Comparison of ENCODE assay signal across 20 cellular contexts in genomic region chr10:4307784-4308364, GRCh38.
"Had no signal": no experiment of that assay in that cellular context is flagged by ENCODE, and none has a peak within 500 bp of the region (broad histone marks: within the 10 kb centered on the region; RNA-seq: fewer than 3 reads in every experiment).

No MANE protein-coding gene starts in this region.

- H3K9me3 ChIP-seq: gastrocnemius medialis, lower lobe of right lung, stomach, upper lobe of left lung had no signal

- DNase-seq: activated CD8-positive, alpha-beta memory T cell treated with anti-CD3 and anti-CD28 coated beads for 24 hours; activated CD8-positive, alpha-beta memory T cell treated with anti-CD3 and anti-CD28 coated beads, Interleukin-2, amount 50 U/mL, for 4 hours; activated effector memory CD4-positive, alpha-beta T cell treated with Interleukin-2 at 50 U/mL for 16 hours; activated naive CD4-positive, alpha-beta T cell treated with anti-CD3 and anti-CD28 coated beads for 36 hours; activated naive CD8-positive, alpha-beta T cell treated with anti-CD3 and anti-CD28 coated beads, Interleukin-2, amount 10 ng/mL, durations not matched to agents 7 days and 5 days; activated T-cell treated with anti-CD3 and anti-CD28 coated beads, Interleukin-2, amount 50 U/mL, for 48 hours; amygdala; erythroblast; gastrocnemius medialis; head of caudate nucleus; lower lobe of right lung; naive thymus-derived CD4-positive, alpha-beta T cell; occipital lobe; stimulated activated CD4-positive, alpha-beta T cell treated with anti-CD3 and anti-CD28 coated beads, Interleukin-12 subunit alpha, Interleukin-12 subunit beta, amount 100 ng/mL, for 4 hours; stimulated activated CD4-positive, alpha-beta T cell treated with anti-CD3 and anti-CD28 coated beads, Interleukin-1b, Interleukin-23, amount 100 ng/mL, for 48 hours; stomach; T-helper 9 cell had no signal

- H3K27me3 ChIP-seq: gastrocnemius medialis, stomach, upper lobe of left lung had no signal

- H3K36me3 ChIP-seq: gastrocnemius medialis, lower lobe of right lung, stomach, upper lobe of left lung had no signal

- ATAC-seq: gastrocnemius medialis; naive thymus-derived CD4-positive, alpha-beta T cell; stimulated activated memory B cell treated with anti-CD40 and anti-IgM and Interleukin-4, amounts not matched to agents 10 μg/mL and 1 μg/mL and 100 μg/mL, for 72 hours; WTC11 had no signal

- H3K27ac ChIP-seq: gastrocnemius medialis, lower lobe of right lung, stomach, upper lobe of left lung had no signal

- H3K4me1 ChIP-seq: gastrocnemius medialis, lower lobe of right lung, upper lobe of left lung had no signal

- H3K4me3 ChIP-seq: gastrocnemius medialis, lower lobe of right lung, stomach, upper lobe of left lung had no signal
